Comparison of ENCODE assay signal across 1 cellular context in genomic region chr15:70491641-70492040, GRCh38.
TF ChIP-seq lines count a peak whose summit lies in the region.

No MANE protein-coding gene starts in this region.

TF ChIP-seq in GM12878, 131 proteins besides CTCF, POLR2A, EP300 and RAD21 (continued from another document):
- TF ChIP-seq ZNF592 (IDR thresholded peaks at IDR 0.05) (no peak), IRF5 (IDR thresholded peaks at IDR 0.05; ENCODE audit: borderline replicate concordance) (no peak)
